ENCODE assay signal across 18 cellular contexts in genomic region chr2:47389692-47390091, GRCh38. TPM values are rescaled to one million over a fixed set of nuclear protein-coding genes. Genes with fewer than 3 reads are reported as not detected.
A peak's percentile ranks its signal among the peaks of the same experiment; 100 is the strongest.
DNase-seq lines count a peak whose midpoint lies in the region; ATAC-seq and TF ChIP-seq lines count a peak whose summit lies in the region.
"Had no signal": no experiment of that assay in that cellular context is flagged by ENCODE, and none has a peak within 500 bp of the region (broad histone marks: within the 10 kb centered on the region; RNA-seq: fewer than 3 reads in every experiment).

No MANE protein-coding gene starts in this region.

- H3K4me3 Mint-ChIP-seq in activated CD8-positive, alpha-beta memory T cell treated with anti-CD3 and anti-CD28 coated beads, Interleukin-2, amount 10 ng/mL, durations not matched to agents 7 days and 5 days: no peak overlapping the region
- no peak overlapping the region for H3K4me3 Mint-ChIP-seq in chondrocyte (ENCODE audit: unreplicated experiment)
- H3K4me3 Mint-ChIP-seq in neural progenitor cell: no peak overlapping the region
- H3K4me3 Mint-ChIP-seq: CD8-positive, alpha-beta T cell; HFFc6; IgD-negative memory B cell had no signal

- no peaks in the 10 kb centered on the region for H3K9me3 ChIP-seq in neural progenitor cell (ENCODE audit: low read depth)
- no peaks in the 10 kb centered on the region for H3K9me3 ChIP-seq in heart right ventricle
- H3K9me3 ChIP-seq: BLaER1 treated with 17β-estradiol and CSF1 and Interleukin-3, amounts not matched to agents 10 nM and 100 nM had no signal

- H3K9ac ChIP-seq in neural progenitor cell: no peak overlapping the region

- peaks cover 13% of the 10 kb centered on the region for H3K27me3 Mint-ChIP-seq in activated CD8-positive, alpha-beta memory T cell treated with anti-CD3 and anti-CD28 coated beads, Interleukin-2, amount 10 ng/mL, durations not matched to agents 7 days and 5 days
- peaks cover 11% of the 10 kb centered on the region for H3K27me3 Mint-ChIP-seq in chondrocyte (ENCODE audit: low read depth)
- H3K27me3 Mint-ChIP-seq in neural progenitor cell (ENCODE audit: insufficient read depth, low read depth): no peaks in the 10 kb centered on the region

- no peak for TF ChIP-seq CTCF in chondrocyte (IDR thresholded peaks at IDR 0.05)
- TF ChIP-seq CTCF in neural progenitor cell (IDR thresholded peaks at IDR 0.05): no peak
- no peak for TF ChIP-seq CTCF in heart right ventricle (IDR thresholded peaks at IDR 0.05)

- H3K36me3 ChIP-seq in neural progenitor cell (no peaks in the 10 kb centered on the region), heart right ventricle (no peaks in the 10 kb centered on the region)
- H3K36me3 ChIP-seq: BLaER1 treated with 17β-estradiol and CSF1 and Interleukin-3, amounts not matched to agents 10 nM and 100 nM had no signal

- peak; percentile 17 for DNase-seq in activated CD8-positive, alpha-beta memory T cell treated with anti-CD3 and anti-CD28 coated beads for 24 hours
- DNase-seq in activated CD8-positive, alpha-beta memory T cell treated with anti-CD3 and anti-CD28 coated beads, Interleukin-2, amount 10 ng/mL, durations not matched to agents 7 days and 5 days: no peak
- peak; percentile 27 for DNase-seq in chondrocyte (ENCODE audit: low spot score)
- DNase-seq in neural progenitor cell (ENCODE audit: low spot score): no peak
- DNase-seq in ureter (ENCODE audit: low spot score): peak; percentile 14
- no peak for DNase-seq in heart right ventricle
- DNase-seq: 8988T; CD8-positive, alpha-beta T cell; DMS 273 treated with DMSO at 0.1 percent for 48 hours; GOT3; H7; HFFc6 had no signal

- H3K27ac ChIP-seq in neural progenitor cell (no peak overlapping the region), heart right ventricle (no peak overlapping the region)
- H3K27ac ChIP-seq: BLaER1 treated with 17β-estradiol and CSF1 and Interleukin-3, amounts not matched to agents 10 nM and 100 nM had no signal

- H2AFZ ChIP-seq in neural progenitor cell (replicated peaks): peak overlapping the region; percentile 77

- H3K4me1 ChIP-seq in neural progenitor cell (peaks cover 10% of the 10 kb centered on the region), heart right ventricle (no peaks in the 10 kb centered on the region)

- intact Hi-C loops in heart right ventricle (cut with DNase I): loop anchor here in 6 of 10 donors (2.0 to 5.0 kb wide), 4 partner anchors 51 to 55 kb away; no protein-coding TSS in a partner anchor

- H3K27me3 ChIP-seq in neural progenitor cell: no peaks in the 10 kb centered on the region
- peaks cover 0 to 3% (median 0%) of the 10 kb centered on the region in 7 donors for H3K27me3 ChIP-seq in heart right ventricle
- H3K27me3 ChIP-seq: BLaER1 treated with 17β-estradiol and CSF1 and Interleukin-3, amounts not matched to agents 10 nM and 100 nM had no signal

- no peak for ATAC-seq in activated CD8-positive, alpha-beta memory T cell treated with anti-CD3 and anti-CD28 coated beads, Interleukin-2, amount 10 ng/mL, durations not matched to agents 7 days and 5 days
- ATAC-seq in HG03354 (IDR thresholded peaks at IDR 0.05; ENCODE audit: poor library complexity, severe bottlenecking, unreplicated experiment) (no peak), HG03280 (IDR thresholded peaks at IDR 0.05; ENCODE audit: unreplicated experiment) (no peak), heart right ventricle (no peak)
- ATAC-seq: CD8-positive, alpha-beta T cell; HCT116; HepG2 had no signal

- H3K4me3 ChIP-seq in neural progenitor cell: no peak overlapping the region
- H3K4me3 ChIP-seq in heart right ventricle: no peak overlapping the region
- H3K4me3 ChIP-seq: BLaER1 treated with 17β-estradiol and CSF1 and Interleukin-3, amounts not matched to agents 10 nM and 100 nM had no signal

- no peaks in the 10 kb centered on the region for H4K20me1 ChIP-seq in neural progenitor cell (ENCODE audit: low read depth)
- H4K20me1 ChIP-seq: BLaER1 treated with 17β-estradiol and CSF1 and Interleukin-3, amounts not matched to agents 10 nM and 100 nM had no signal

- peak overlapping the region; percentile 8 for H3K4me2 ChIP-seq in neural progenitor cell

- H3K27ac Mint-ChIP-seq in activated CD8-positive, alpha-beta memory T cell treated with anti-CD3 and anti-CD28 coated beads, Interleukin-2, amount 10 ng/mL, durations not matched to agents 7 days and 5 days: no peak overlapping the region
- H3K27ac Mint-ChIP-seq in chondrocyte (ENCODE audit: unreplicated experiment) (no peak overlapping the region), neural progenitor cell (no peak overlapping the region)
- H3K27ac Mint-ChIP-seq: CD8-positive, alpha-beta T cell; HFFc6; IgD-negative memory B cell had no signal

- no peaks in the 10 kb centered on the region for H3K79me2 ChIP-seq in neural progenitor cell (ENCODE audit: low read depth)

- no peaks in the 10 kb centered on the region for H3K9me3 Mint-ChIP-seq in activated CD8-positive, alpha-beta memory T cell treated with anti-CD3 and anti-CD28 coated beads, Interleukin-2, amount 10 ng/mL, durations not matched to agents 7 days and 5 days (ENCODE audit: low read depth)
- no peaks in the 10 kb centered on the region for H3K9me3 Mint-ChIP-seq in chondrocyte (ENCODE audit: low read depth)
- H3K9me3 Mint-ChIP-seq in neural progenitor cell: no peaks in the 10 kb centered on the region
- H3K9me3 Mint-ChIP-seq: CD8-positive, alpha-beta T cell; HFFc6; IgD-negative memory B cell had no signal

- CTCF ChIA-PET in activated CD8-positive, alpha-beta memory T cell treated with anti-CD3 and anti-CD28 coated beads, Interleukin-2, amount 10 ng/mL, durations not matched to agents 7 days and 5 days (lab: Charles Lee): no interaction called here

- WGBS in heart right ventricle, 2 donors: 85 to 88% methylated on average over 1 of the region's 1 CpG

- no peaks in the 10 kb centered on the region for H3K36me3 Mint-ChIP-seq in activated CD8-positive, alpha-beta memory T cell treated with anti-CD3 and anti-CD28 coated beads, Interleukin-2, amount 10 ng/mL, durations not matched to agents 7 days and 5 days
- H3K36me3 Mint-ChIP-seq in chondrocyte (ENCODE audit: low read depth): no peaks in the 10 kb centered on the region
- H3K36me3 Mint-ChIP-seq in neural progenitor cell: no peaks in the 10 kb centered on the region
- H3K36me3 Mint-ChIP-seq: CD8-positive, alpha-beta T cell had no signal

- H3K4me1 Mint-ChIP-seq in activated CD8-positive, alpha-beta memory T cell treated with anti-CD3 and anti-CD28 coated beads, Interleukin-2, amount 10 ng/mL, durations not matched to agents 7 days and 5 days: peaks cover 3% of the 10 kb centered on the region
- H3K4me1 Mint-ChIP-seq in chondrocyte (ENCODE audit: low read depth) (no peaks in the 10 kb centered on the region), neural progenitor cell (no peaks in the 10 kb centered on the region)
- H3K4me1 Mint-ChIP-seq: IgD-negative memory B cell had no signal

- H3F3A ChIP-seq in neural progenitor cell (ENCODE audit: low read depth): peaks cover 15% of the 10 kb centered on the region

RNA-seq across cellular contexts. Expression of gene MSH2, which starts 13.3 kb away (rescaled TPM):
- total RNA-seq in activated CD8-positive, alpha-beta memory T cell treated with anti-CD3 and anti-CD28 coated beads, Interleukin-2, amount 10 ng/mL, durations not matched to agents 7 days and 5 days: 10 to 100 TPM; 45.7 to 57.4 TPM
- total RNA-seq in chondrocyte (21.0 to 29.1 TPM (median 21.0 TPM) in 3 replicates), neural progenitor cell (ENCODE audit: low replicate concordance) (92.6 and 134 TPM in 2 replicates), ureter (18.6 TPM), heart right ventricle (10 to 100 TPM; 10.5 to 18.9 (median 16.7) TPM)
- 1 to 10 TPM; 4.3 to 6.5 TPM for polyA plus RNA-seq in heart right ventricle

RNA-seq across cellular contexts. Expression of gene EPCAM, which starts 20.6 kb away (rescaled TPM):
- under 1 TPM in 1 of 2 experiments, not detected in 1; 0.14 TPM for total RNA-seq in activated CD8-positive, alpha-beta memory T cell treated with anti-CD3 and anti-CD28 coated beads, Interleukin-2, amount 10 ng/mL, durations not matched to agents 7 days and 5 days
- total RNA-seq in chondrocyte (0.75 to 6.4 TPM (median 5.4 TPM) in 3 replicates), neural progenitor cell (ENCODE audit: low replicate concordance) (3.7 and 11.1 TPM in 2 replicates), ureter (59.9 TPM), heart right ventricle (1 to 10 TPM in 2 of 10 donors, under 1 TPM in 5, not detected in 3; 0.16 to 2.9 (median 0.46) TPM)
- polyA plus RNA-seq in heart right ventricle: under 1 TPM; 0.07 to 0.15 TPM
- total RNA-seq: CD8-positive, alpha-beta T cell had no signal
- polyA plus RNA-seq: IgD-negative memory B cell had no signal

Comparison
In these comparisons a context has a peak if more than half of its experiments do, and no peak if none do; other contexts are left out.
1. DNase-seq: peak in activated CD8-positive, alpha-beta memory T cell treated with anti-CD3 and anti-CD28 coated beads for 24 hours (single experiment), chondrocyte (single experiment) and ureter (single experiment); none in activated CD8-positive, alpha-beta memory T cell treated with anti-CD3 and anti-CD28 coated beads, Interleukin-2, amount 10 ng/mL, durations not matched to agents 7 days and 5 days (single experiment), neural progenitor cell (single experiment) and heart right ventricle (0 of 2).